26 cellular contexts compared by ENCODE assay signal in genomic region chr1:109721046-109721445, GRCh38. TPM values are rescaled to one million over a fixed set of nuclear protein-coding genes. Genes with fewer than 3 reads are reported as not detected.
"Had no signal": no experiment of that assay in that cellular context is flagged by ENCODE, and none has a peak within 500 bp of the region (broad histone marks: within the 10 kb centered on the region; RNA-seq: fewer than 3 reads in every experiment).

No MANE protein-coding gene starts in this region.

- H3K9me3 Mint-ChIP-seq: activated CD4-positive, alpha-beta memory T cell treated with anti-CD3 and anti-CD28 coated beads, Interleukin-2, amount 10 ng/mL, durations not matched to agents 7 days and 5 days; neural crest cell; T-helper 2 cell treated with Interferon-gamma antibody and Interleukin-4, amounts not matched to agents 5 μg/mL and 100 μg/mL, for 36 hours had no signal

- H3K36me3 Mint-ChIP-seq: activated CD8-positive, alpha-beta memory T cell treated with anti-CD3 and anti-CD28 coated beads, Interleukin-2, amount 10 ng/mL, durations not matched to agents 7 days and 5 days; activated naive CD8-positive, alpha-beta T cell had no signal

- DNase-seq: activated CD4-positive, alpha-beta memory T cell treated with anti-CD3 and anti-CD28 coated beads, Interleukin-2, amount 10 ng/mL, durations not matched to agents 7 days and 5 days; activated CD4-positive, alpha-beta T cell treated with anti-CD3 and anti-CD28 coated beads for 48 hours; activated CD4-positive, CD25-positive, alpha-beta regulatory T cell; activated CD8-positive, alpha-beta memory T cell treated with anti-CD3 and anti-CD28 coated beads, Interleukin-2, amount 10 ng/mL, durations not matched to agents 7 days and 5 days; amniotic stem cell; dorsolateral prefrontal cortex; endodermal cell; hippocampal formation; kidney; left lung; stimulated activated CD4-positive, alpha-beta T cell treated with anti-CD3 and anti-CD28 coated beads, Interleukin-12 subunit alpha, Interleukin-12 subunit beta, amount 100 ng/mL, for 4 hours; stimulated activated CD4-positive, alpha-beta T cell treated with anti-CD3 and anti-CD28 coated beads, Interleukin-1b, Interleukin-23, amount 100 ng/mL, for 48 hours; stimulated activated CD8-positive, alpha-beta memory T cell treated with anti-CD3 and anti-CD28 coated beads, Interleukin-4, amount 100 ng/mL, for 48 hours; stimulated activated naive CD4-positive, alpha-beta T cell; tibial artery had no signal

- H3K27me3 ChIP-seq: cardiac muscle cell, dorsolateral prefrontal cortex, left lung, tibial artery had no signal

- H3K36me3 ChIP-seq: cardiac muscle cell, left lung, tibial artery had no signal

- H3K4me3 Mint-ChIP-seq: activated CD4-positive, alpha-beta memory T cell treated with anti-CD3 and anti-CD28 coated beads, Interleukin-2, amount 10 ng/mL, durations not matched to agents 7 days and 5 days; activated CD8-positive, alpha-beta memory T cell treated with anti-CD3 and anti-CD28 coated beads, Interleukin-2, amount 10 ng/mL, durations not matched to agents 7 days and 5 days; activated naive CD8-positive, alpha-beta T cell; endodermal cell; neural crest cell; T-helper 2 cell treated with Interferon-gamma antibody and Interleukin-4, amounts not matched to agents 5 μg/mL and 100 μg/mL, for 36 hours had no signal

- ATAC-seq: activated CD8-positive, alpha-beta memory T cell treated with anti-CD3 and anti-CD28 coated beads, Interleukin-2, amount 10 ng/mL, durations not matched to agents 7 days and 5 days; left lung had no signal

- H3K27ac Mint-ChIP-seq: activated CD4-positive, alpha-beta memory T cell treated with anti-CD3 and anti-CD28 coated beads, Interleukin-2, amount 10 ng/mL, durations not matched to agents 7 days and 5 days; activated CD8-positive, alpha-beta memory T cell treated with anti-CD3 and anti-CD28 coated beads, Interleukin-2, amount 10 ng/mL, durations not matched to agents 7 days and 5 days; activated naive CD8-positive, alpha-beta T cell; endodermal cell; progenitor cell of endocrine pancreas; T-helper 2 cell treated with Interferon-gamma antibody and Interleukin-4, amounts not matched to agents 5 μg/mL and 100 μg/mL, for 36 hours had no signal

- FAIRE-seq: colon, kidney, urothelium cell line had no signal

- H3K9me3 ChIP-seq: left lung, tibial artery had no signal

- H3K4me1 ChIP-seq: left lung, tibial artery had no signal

- H3K4me3 ChIP-seq: cardiac muscle cell, dorsolateral prefrontal cortex, left lung, tibial artery had no signal

- H3K27ac ChIP-seq: cardiac muscle cell, dorsolateral prefrontal cortex, epithelial cell of prostate, left lung, tibial artery had no signal

RNA-seq across cellular contexts. Expression of gene GSTM5, which starts 9.0 kb away (rescaled TPM):
- total RNA-seq: activated CD4-positive, alpha-beta memory T cell treated with anti-CD3 and anti-CD28 coated beads, Interleukin-2, amount 10 ng/mL, durations not matched to agents 7 days and 5 days; activated CD8-positive, alpha-beta memory T cell treated with anti-CD3 and anti-CD28 coated beads, Interleukin-2, amount 10 ng/mL, durations not matched to agents 7 days and 5 days; glomerular endothelial cell; lung microvascular endothelial cell had no signal
- polyA plus RNA-seq: cardiac muscle cell had no signal

RNA-seq across cellular contexts. Expression of gene GSTM1, which starts 33.4 kb away (rescaled TPM):
- total RNA-seq: activated CD4-positive, alpha-beta memory T cell treated with anti-CD3 and anti-CD28 coated beads, Interleukin-2, amount 10 ng/mL, durations not matched to agents 7 days and 5 days; activated CD8-positive, alpha-beta memory T cell treated with anti-CD3 and anti-CD28 coated beads, Interleukin-2, amount 10 ng/mL, durations not matched to agents 7 days and 5 days; glomerular endothelial cell; kidney; lung microvascular endothelial cell; osteoblast had no signal

RNA-seq across cellular contexts. Expression of gene EPS8L3, which starts 42.7 kb away (rescaled TPM):
- total RNA-seq: activated CD4-positive, alpha-beta memory T cell treated with anti-CD3 and anti-CD28 coated beads, Interleukin-2, amount 10 ng/mL, durations not matched to agents 7 days and 5 days; activated CD8-positive, alpha-beta memory T cell treated with anti-CD3 and anti-CD28 coated beads, Interleukin-2, amount 10 ng/mL, durations not matched to agents 7 days and 5 days; cardiac muscle cell; endodermal cell; glomerular endothelial cell; left lung; lung microvascular endothelial cell; neural crest cell; osteoblast had no signal
